ENCODE assay signal across 1 cellular context in the genomic region with DNA sequence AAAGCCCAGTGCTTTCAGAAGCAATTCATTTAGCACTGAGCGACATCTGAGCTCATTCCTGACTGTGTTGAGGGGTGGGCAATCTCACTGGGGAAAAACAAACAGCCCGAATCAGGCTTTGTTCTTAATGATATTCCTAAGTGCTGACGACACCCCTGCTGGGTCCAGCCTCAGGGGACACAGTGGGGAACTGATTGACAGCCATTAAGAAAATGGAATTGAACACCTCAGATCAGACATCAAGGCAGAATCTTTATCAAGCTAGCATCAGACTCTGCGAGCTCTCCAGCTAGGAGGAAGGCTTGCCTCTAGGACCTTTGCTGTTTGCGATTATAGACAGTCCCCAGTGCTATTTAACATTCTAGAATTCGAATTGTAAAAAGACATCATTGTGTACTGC.
A peak's percentile ranks its signal among the peaks of the same experiment; 100 is the strongest.
TF ChIP-seq lines count a peak whose summit lies in the region.

No MANE protein-coding gene starts in this region.

TF ChIP-seq in HEK293, 187 proteins besides CTCF, POLR2A, EP300 and RAD21 (continued from another document and continues in another):
- TF ChIP-seq, protein P1, sequence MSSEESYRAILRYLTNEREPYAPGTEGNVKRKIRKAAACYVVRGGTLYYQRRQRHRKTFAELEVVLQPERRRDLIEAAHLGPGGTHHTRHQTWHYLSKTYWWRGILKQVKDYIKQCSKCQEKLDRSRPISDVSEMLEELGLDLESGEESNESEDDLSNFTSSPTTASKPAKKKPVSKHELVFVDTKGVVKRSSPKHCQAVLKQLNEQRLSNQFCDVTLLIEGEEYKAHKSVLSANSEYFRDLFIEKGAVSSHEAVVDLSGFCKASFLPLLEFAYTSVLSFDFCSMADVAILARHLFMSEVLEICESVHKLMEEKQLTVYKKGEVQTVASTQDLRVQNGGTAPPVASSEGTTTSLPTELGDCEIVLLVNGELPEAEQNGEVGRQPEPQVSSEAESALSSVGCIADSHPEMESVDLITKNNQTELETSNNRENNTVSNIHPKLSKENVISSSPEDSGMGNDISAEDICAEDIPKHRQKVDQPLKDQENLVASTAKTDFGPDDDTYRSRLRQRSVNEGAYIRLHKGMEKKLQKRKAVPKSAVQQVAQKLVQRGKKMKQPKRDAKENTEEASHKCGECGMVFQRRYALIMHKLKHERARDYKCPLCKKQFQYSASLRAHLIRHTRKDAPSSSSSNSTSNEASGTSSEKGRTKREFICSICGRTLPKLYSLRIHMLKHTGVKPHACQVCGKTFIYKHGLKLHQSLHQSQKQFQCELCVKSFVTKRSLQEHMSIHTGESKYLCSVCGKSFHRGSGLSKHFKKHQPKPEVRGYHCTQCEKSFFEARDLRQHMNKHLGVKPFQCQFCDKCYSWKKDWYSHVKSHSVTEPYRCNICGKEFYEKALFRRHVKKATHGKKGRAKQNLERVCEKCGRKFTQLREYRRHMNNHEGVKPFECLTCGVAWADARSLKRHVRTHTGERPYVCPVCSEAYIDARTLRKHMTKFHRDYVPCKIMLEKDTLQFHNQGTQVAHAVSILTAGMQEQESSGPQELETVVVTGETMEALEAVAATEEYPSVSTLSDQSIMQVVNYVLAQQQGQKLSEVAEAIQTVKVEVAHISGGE (tag by site-specific recombination; conservative IDR thresholded peaks at IDR 0.05; ENCODE audit: low read depth): no peak
- peak; percentile 84 for TF ChIP-seq GLIS1 (tag by site-specific recombination; IDR thresholded peaks at IDR 0.05)
- TF ChIP-seq ZNF132 (tag by site-specific recombination; IDR thresholded peaks at IDR 0.05; ENCODE audit: borderline replicate concordance): no peak
- peak; percentile 100 for TF ChIP-seq TCF7L2 (IDR thresholded peaks at IDR 0.05; ENCODE audit: borderline replicate concordance, low read depth, low read length)
- TF ChIP-seq, protein P2, sequence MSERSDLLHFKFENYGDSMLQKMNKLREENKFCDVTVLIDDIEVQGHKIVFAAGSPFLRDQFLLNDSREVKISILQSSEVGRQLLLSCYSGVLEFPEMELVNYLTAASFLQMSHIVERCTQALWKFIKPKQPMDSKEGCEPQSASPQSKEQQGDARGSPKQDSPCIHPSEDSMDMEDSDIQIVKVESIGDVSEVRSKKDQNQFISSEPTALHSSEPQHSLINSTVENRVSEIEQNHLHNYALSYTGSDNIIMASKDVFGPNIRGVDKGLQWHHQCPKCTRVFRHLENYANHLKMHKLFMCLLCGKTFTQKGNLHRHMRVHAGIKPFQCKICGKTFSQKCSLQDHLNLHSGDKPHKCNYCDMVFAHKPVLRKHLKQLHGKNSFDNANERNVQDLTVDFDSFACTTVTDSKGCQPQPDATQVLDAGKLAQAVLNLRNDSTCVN (tag by site-specific recombination; optimal IDR thresholded peaks at IDR 0.05): no peak
- TF ChIP-seq, protein P3, sequence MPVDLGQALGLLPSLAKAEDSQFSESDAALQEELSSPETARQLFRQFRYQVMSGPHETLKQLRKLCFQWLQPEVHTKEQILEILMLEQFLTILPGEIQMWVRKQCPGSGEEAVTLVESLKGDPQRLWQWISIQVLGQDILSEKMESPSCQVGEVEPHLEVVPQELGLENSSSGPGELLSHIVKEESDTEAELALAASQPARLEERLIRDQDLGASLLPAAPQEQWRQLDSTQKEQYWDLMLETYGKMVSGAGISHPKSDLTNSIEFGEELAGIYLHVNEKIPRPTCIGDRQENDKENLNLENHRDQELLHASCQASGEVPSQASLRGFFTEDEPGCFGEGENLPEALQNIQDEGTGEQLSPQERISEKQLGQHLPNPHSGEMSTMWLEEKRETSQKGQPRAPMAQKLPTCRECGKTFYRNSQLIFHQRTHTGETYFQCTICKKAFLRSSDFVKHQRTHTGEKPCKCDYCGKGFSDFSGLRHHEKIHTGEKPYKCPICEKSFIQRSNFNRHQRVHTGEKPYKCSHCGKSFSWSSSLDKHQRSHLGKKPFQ (tag by site-specific recombination; IDR thresholded peaks at IDR 0.05): peak; percentile 52; the same call in 1 of the 2 replicates
- no peak; the same call in 1 of the 2 replicates for TF ChIP-seq BCL11B (tag by site-specific recombination; IDR thresholded peaks at IDR 0.05; ENCODE audit: low read depth)
- TF ChIP-seq, protein P4, sequence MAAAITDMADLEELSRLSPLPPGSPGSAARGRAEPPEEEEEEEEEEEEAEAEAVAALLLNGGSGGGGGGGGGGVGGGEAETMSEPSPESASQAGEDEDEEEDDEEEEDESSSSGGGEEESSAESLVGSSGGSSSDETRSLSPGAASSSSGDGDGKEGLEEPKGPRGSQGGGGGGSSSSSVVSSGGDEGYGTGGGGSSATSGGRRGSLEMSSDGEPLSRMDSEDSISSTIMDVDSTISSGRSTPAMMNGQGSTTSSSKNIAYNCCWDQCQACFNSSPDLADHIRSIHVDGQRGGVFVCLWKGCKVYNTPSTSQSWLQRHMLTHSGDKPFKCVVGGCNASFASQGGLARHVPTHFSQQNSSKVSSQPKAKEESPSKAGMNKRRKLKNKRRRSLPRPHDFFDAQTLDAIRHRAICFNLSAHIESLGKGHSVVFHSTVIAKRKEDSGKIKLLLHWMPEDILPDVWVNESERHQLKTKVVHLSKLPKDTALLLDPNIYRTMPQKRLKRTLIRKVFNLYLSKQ (tag by site-specific recombination; IDR thresholded peaks at IDR 0.05; ENCODE audit: borderline replicate concordance): no peak
- TF ChIP-seq, protein P5, sequence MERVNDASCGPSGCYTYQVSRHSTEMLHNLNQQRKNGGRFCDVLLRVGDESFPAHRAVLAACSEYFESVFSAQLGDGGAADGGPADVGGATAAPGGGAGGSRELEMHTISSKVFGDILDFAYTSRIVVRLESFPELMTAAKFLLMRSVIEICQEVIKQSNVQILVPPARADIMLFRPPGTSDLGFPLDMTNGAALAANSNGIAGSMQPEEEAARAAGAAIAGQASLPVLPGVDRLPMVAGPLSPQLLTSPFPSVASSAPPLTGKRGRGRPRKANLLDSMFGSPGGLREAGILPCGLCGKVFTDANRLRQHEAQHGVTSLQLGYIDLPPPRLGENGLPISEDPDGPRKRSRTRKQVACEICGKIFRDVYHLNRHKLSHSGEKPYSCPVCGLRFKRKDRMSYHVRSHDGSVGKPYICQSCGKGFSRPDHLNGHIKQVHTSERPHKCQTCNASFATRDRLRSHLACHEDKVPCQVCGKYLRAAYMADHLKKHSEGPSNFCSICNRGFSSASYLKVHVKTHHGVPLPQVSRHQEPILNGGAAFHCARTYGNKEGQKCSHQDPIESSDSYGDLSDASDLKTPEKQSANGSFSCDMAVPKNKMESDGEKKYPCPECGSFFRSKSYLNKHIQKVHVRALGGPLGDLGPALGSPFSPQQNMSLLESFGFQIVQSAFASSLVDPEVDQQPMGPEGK (tag by site-specific recombination; IDR thresholded peaks at IDR 0.05): peak; percentile 42; the same call in 1 of the 2 replicates
- TF ChIP-seq ZNF174 (tag by site-specific recombination; IDR thresholded peaks at IDR 0.05): no peak
- peak; percentile 99 for TF ChIP-seq ZIC2 (tag by site-specific recombination; IDR thresholded peaks at IDR 0.05)
- no peak for TF ChIP-seq ZNF175 (tag by site-specific recombination; IDR thresholded peaks at IDR 0.05)
- TF ChIP-seq ZNF184 (tag by site-specific recombination; IDR thresholded peaks at IDR 0.05): no peak
- TF ChIP-seq ZNF776 (tag by site-specific recombination; IDR thresholded peaks at IDR 0.05; ENCODE audit: borderline replicate concordance): no peak
- TF ChIP-seq ZNF747 (tag by site-specific recombination; IDR thresholded peaks at IDR 0.05): no peak
- TF ChIP-seq MEIS1 (CRISPR knock-in tag; IDR thresholded peaks at IDR 0.05; ENCODE audit: borderline replicate concordance): peak; percentile 86; the same call in 1 of the 2 replicates
- TF ChIP-seq, protein P6, sequence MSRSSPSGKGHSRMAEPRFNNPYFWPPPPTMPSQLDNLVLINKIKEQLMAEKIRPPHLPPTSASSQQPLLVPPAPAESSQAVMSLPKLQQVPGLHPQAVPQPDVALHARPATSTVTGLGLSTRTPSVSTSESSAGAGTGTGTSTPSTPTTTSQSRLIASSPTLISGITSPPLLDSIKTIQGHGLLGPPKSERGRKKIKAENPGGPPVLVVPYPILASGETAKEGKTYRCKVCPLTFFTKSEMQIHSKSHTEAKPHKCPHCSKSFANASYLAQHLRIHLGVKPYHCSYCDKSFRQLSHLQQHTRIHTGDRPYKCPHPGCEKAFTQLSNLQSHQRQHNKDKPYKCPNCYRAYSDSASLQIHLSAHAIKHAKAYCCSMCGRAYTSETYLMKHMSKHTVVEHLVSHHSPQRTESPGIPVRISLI (tag by site-specific recombination; IDR thresholded peaks at IDR 0.05): no peak
- TF ChIP-seq, protein P7, sequence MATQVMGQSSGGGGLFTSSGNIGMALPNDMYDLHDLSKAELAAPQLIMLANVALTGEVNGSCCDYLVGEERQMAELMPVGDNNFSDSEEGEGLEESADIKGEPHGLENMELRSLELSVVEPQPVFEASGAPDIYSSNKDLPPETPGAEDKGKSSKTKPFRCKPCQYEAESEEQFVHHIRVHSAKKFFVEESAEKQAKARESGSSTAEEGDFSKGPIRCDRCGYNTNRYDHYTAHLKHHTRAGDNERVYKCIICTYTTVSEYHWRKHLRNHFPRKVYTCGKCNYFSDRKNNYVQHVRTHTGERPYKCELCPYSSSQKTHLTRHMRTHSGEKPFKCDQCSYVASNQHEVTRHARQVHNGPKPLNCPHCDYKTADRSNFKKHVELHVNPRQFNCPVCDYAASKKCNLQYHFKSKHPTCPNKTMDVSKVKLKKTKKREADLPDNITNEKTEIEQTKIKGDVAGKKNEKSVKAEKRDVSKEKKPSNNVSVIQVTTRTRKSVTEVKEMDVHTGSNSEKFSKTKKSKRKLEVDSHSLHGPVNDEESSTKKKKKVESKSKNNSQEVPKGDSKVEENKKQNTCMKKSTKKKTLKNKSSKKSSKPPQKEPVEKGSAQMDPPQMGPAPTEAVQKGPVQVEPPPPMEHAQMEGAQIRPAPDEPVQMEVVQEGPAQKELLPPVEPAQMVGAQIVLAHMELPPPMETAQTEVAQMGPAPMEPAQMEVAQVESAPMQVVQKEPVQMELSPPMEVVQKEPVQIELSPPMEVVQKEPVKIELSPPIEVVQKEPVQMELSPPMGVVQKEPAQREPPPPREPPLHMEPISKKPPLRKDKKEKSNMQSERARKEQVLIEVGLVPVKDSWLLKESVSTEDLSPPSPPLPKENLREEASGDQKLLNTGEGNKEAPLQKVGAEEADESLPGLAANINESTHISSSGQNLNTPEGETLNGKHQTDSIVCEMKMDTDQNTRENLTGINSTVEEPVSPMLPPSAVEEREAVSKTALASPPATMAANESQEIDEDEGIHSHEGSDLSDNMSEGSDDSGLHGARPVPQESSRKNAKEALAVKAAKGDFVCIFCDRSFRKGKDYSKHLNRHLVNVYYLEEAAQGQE (tag by site-specific recombination; IDR thresholded peaks at IDR 0.05): no peak
- peak; percentile 86 for TF ChIP-seq FEZF1 (tag by site-specific recombination; IDR thresholded peaks at IDR 0.05)
- TF ChIP-seq, protein P8, sequence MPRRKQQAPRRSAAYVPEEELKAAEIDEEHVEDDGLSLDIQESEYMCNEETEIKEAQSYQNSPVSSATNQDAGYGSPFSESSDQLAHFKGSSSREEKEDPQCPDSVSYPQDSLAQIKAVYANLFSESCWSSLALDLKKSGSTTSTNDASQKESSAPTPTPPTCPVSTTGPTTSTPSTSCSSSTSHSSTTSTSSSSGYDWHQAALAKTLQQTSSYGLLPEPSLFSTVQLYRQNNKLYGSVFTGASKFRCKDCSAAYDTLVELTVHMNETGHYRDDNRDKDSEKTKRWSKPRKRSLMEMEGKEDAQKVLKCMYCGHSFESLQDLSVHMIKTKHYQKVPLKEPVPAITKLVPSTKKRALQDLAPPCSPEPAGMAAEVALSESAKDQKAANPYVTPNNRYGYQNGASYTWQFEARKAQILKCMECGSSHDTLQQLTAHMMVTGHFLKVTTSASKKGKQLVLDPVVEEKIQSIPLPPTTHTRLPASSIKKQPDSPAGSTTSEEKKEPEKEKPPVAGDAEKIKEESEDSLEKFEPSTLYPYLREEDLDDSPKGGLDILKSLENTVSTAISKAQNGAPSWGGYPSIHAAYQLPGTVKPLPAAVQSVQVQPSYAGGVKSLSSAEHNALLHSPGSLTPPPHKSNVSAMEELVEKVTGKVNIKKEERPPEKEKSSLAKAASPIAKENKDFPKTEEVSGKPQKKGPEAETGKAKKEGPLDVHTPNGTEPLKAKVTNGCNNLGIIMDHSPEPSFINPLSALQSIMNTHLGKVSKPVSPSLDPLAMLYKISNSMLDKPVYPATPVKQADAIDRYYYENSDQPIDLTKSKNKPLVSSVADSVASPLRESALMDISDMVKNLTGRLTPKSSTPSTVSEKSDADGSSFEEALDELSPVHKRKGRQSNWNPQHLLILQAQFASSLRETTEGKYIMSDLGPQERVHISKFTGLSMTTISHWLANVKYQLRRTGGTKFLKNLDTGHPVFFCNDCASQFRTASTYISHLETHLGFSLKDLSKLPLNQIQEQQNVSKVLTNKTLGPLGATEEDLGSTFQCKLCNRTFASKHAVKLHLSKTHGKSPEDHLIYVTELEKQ (tag by site-specific recombination; IDR thresholded peaks at IDR 0.05; ENCODE audit: borderline replicate concordance): no peak
- TF ChIP-seq ZNF621 (tag by site-specific recombination; IDR thresholded peaks at IDR 0.05): no peak
- peak; percentile 24; the same call in 1 of the 2 replicates for TF ChIP-seq ZNF341 (tag by site-specific recombination; IDR thresholded peaks at IDR 0.05; ENCODE audit: low read depth)
- TF ChIP-seq ZBTB20 (tag by site-specific recombination; IDR thresholded peaks at IDR 0.05): no peak
- no peak for TF ChIP-seq ZBTB7A (tag by site-specific recombination; IDR thresholded peaks at IDR 0.05; ENCODE audit: low read depth)
- no peak for TF ChIP-seq ZBTB21 (tag by site-specific recombination; IDR thresholded peaks at IDR 0.05)
- no peak for TF ChIP-seq KLF16 (tag by site-specific recombination; IDR thresholded peaks at IDR 0.05)
- TF ChIP-seq ZBTB8A (tag by site-specific recombination; IDR thresholded peaks at IDR 0.05): peak; percentile 65
- TF ChIP-seq ZNF274 (IDR thresholded peaks at IDR 0.05; ENCODE audit: low read length): no peak
- no peak for TF ChIP-seq ZNF274 (tag by site-specific recombination; IDR thresholded peaks at IDR 0.05; ENCODE audit: borderline replicate concordance)
- TF ChIP-seq KLF7 (tag by site-specific recombination; IDR thresholded peaks at IDR 0.05; ENCODE audit: borderline replicate concordance): no peak
- no peak for TF ChIP-seq ZNF514 (tag by site-specific recombination; IDR thresholded peaks at IDR 0.05)
- TF ChIP-seq, protein P9, sequence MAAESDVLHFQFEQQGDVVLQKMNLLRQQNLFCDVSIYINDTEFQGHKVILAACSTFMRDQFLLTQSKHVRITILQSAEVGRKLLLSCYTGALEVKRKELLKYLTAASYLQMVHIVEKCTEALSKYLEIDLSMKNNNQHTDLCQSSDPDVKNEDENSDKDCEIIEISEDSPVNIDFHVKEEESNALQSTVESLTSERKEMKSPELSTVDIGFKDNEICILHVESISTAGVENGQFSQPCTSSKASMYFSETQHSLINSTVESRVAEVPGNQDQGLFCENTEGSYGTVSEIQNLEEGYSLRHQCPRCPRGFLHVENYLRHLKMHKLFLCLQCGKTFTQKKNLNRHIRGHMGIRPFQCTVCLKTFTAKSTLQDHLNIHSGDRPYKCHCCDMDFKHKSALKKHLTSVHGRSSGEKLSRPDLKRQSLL (tag by site-specific recombination; IDR thresholded peaks at IDR 0.05): no peak
- no peak for TF ChIP-seq ZNF624 (tag by site-specific recombination; IDR thresholded peaks at IDR 0.05)
- TF ChIP-seq, protein P10, sequence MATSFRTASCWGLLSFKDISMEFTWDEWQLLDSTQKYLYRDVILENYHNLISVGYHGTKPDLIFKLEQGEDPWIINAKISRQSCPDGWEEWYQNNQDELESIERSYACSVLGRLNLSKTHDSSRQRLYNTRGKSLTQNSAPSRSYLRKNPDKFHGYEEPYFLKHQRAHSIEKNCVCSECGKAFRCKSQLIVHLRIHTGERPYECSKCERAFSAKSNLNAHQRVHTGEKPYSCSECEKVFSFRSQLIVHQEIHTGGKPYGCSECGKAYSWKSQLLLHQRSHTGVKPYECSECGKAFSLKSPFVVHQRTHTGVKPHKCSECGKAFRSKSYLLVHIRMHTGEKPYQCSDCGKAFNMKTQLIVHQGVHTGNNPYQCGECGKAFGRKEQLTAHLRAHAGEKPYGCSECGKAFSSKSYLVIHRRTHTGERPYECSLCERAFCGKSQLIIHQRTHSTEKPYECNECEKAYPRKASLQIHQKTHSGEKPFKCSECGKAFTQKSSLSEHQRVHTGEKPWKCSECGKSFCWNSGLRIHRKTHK (tag by site-specific recombination; IDR thresholded peaks at IDR 0.05): no peak
